Comparison of ENCODE assay signal across 20 cellular contexts in genomic region chr22:36204001-36204640, GRCh38. TPM values are rescaled to one million over a fixed set of nuclear protein-coding genes. Genes with fewer than 3 reads are reported as not detected.
A peak's percentile ranks its signal among the peaks of the same experiment; 100 is the strongest.
DNase-seq lines count a peak whose midpoint lies in the region; ATAC-seq and TF ChIP-seq lines count a peak whose summit lies in the region.
"Had no signal": no experiment of that assay in that cellular context is flagged by ENCODE, and none has a peak within 500 bp of the region (broad histone marks: within the 10 kb centered on the region; RNA-seq: fewer than 3 reads in every experiment).

No MANE protein-coding gene starts in this region.

- no peaks in the 10 kb centered on the region for H3K36me3 Mint-ChIP-seq in T-helper 17 cell (ENCODE audit: low read depth)
- no peaks in the 10 kb centered on the region for H3K36me3 Mint-ChIP-seq in brain
- no peaks in the 10 kb centered on the region for H3K36me3 Mint-ChIP-seq in neural progenitor cell

- H3K27me3 ChIP-seq in neural progenitor cell (no peaks in the 10 kb centered on the region), gastroesophageal sphincter (no peaks in the 10 kb centered on the region)
- H3K27me3 ChIP-seq: thyroid gland had no signal

- no peaks in the 10 kb centered on the region for H3K79me2 ChIP-seq in neural progenitor cell (ENCODE audit: low read depth)
- H3K79me2 ChIP-seq: parathyroid adenoma had no signal

- H3K4me1 ChIP-seq in neural progenitor cell: peaks cover 18% of the 10 kb centered on the region
- peaks cover 0 to 15% (median 0%) of the 10 kb centered on the region in 3 donors for H3K4me1 ChIP-seq in gastroesophageal sphincter

- no peak for TF ChIP-seq EP300 in gastroesophageal sphincter (IDR thresholded peaks at IDR 0.05)

- no peak overlapping the region for H3K4me2 ChIP-seq in neural progenitor cell

- H3K9me3 Mint-ChIP-seq in brain: peaks cover 0 to 3% (median 2%) of the 10 kb centered on the region in 5 experiments
- H3K9me3 Mint-ChIP-seq in neural progenitor cell: peaks cover 4% of the 10 kb centered on the region

- no peak overlapping the region for H3K4me3 ChIP-seq in neural progenitor cell
- no peak overlapping the region for H3K4me3 ChIP-seq in gastroesophageal sphincter
- H3K4me3 ChIP-seq: thyroid gland had no signal

- TF ChIP-seq POLR2A in gastroesophageal sphincter (IDR thresholded peaks at IDR 0.05): no peak

- ATAC-seq in T-helper 17 cell: no peak
- ATAC-seq in HG03196 (IDR thresholded peaks at IDR 0.05; ENCODE audit: unreplicated experiment): no peak
- ATAC-seq in gastroesophageal sphincter: no peak
- ATAC-seq: HCT116, left lobe of liver had no signal

- peak overlapping the region; percentile 42 for H2AFZ ChIP-seq in neural progenitor cell (replicated peaks)
- H2AFZ ChIP-seq: parathyroid adenoma had no signal

- H3K27ac Mint-ChIP-seq in T-helper 17 cell (peak overlapping the region; percentile 29), brain (peak overlapping the region in 3 of 5 experiments; percentile 4 to 98 (median 21)), neural progenitor cell (peak overlapping the region; percentile 7)

- whole genome bisulfite sequencing in gastroesophageal sphincter (ENCODE audit: low coverage in 1 of 2), 2 donors: 76 to 78% methylated on average over 4 to 7 of the region's 8 CpGs

- H3K36me3 ChIP-seq in neural progenitor cell (no peaks in the 10 kb centered on the region), gastroesophageal sphincter (no peaks in the 10 kb centered on the region)
- H3K36me3 ChIP-seq: thyroid gland had no signal

- H3K27ac ChIP-seq in neural progenitor cell: no peak overlapping the region
- no peak overlapping the region for H3K27ac ChIP-seq in gastroesophageal sphincter
- H3K27ac ChIP-seq: foreskin keratinocyte, parathyroid adenoma, thyroid gland had no signal

- no peaks in the 10 kb centered on the region for H3K9me3 ChIP-seq in T-helper 17 cell (ENCODE audit: control insufficient read depth, low read length, poor library complexity, severe bottlenecking)
- no peaks in the 10 kb centered on the region for H3K9me3 ChIP-seq in neural progenitor cell (ENCODE audit: low read depth)
- no peaks in the 10 kb centered on the region for H3K9me3 ChIP-seq in gastroesophageal sphincter
- H3K9me3 ChIP-seq: thyroid gland had no signal

- H3K4me3 Mint-ChIP-seq in T-helper 17 cell: no peak overlapping the region
- H3K4me3 Mint-ChIP-seq in brain: no peak overlapping the region
- H3K4me3 Mint-ChIP-seq in neural progenitor cell: no peak overlapping the region

- no peak for TF ChIP-seq CTCF in brain (conservative IDR thresholded peaks at IDR 0.05)
- no peak for TF ChIP-seq CTCF in neural progenitor cell (IDR thresholded peaks at IDR 0.05)
- TF ChIP-seq CTCF in gastroesophageal sphincter (IDR thresholded peaks at IDR 0.05): no peak

- H3F3A ChIP-seq in neural progenitor cell (ENCODE audit: low read depth): no peaks in the 10 kb centered on the region

- no peak overlapping the region for H3K9ac ChIP-seq in neural progenitor cell
- H3K9ac ChIP-seq: parathyroid adenoma had no signal

- H3K27me3 Mint-ChIP-seq in T-helper 17 cell: peaks cover 38% of the 10 kb centered on the region
- H3K27me3 Mint-ChIP-seq in brain: peaks cover 6% of the 10 kb centered on the region
- H3K27me3 Mint-ChIP-seq in neural progenitor cell (ENCODE audit: insufficient read depth, low read depth): peaks cover 4% of the 10 kb centered on the region

- DNase-seq in T-helper 17 cell: no peak
- DNase-seq in neural progenitor cell (ENCODE audit: low spot score): no peak
- DNase-seq: activated CD4-positive, CD25-positive, alpha-beta regulatory T cell; activated effector memory CD4-positive, alpha-beta T cell treated with anti-CD3 and anti-CD28 coated beads, Interleukin-2, amount 50 U/mL, for 16 hours; aorta; KG1; NCI-H1048; SHP77; stimulated activated CD4-positive, alpha-beta T cell treated with anti-CD3 and anti-CD28 coated beads, Interleukin-4, amount 100 ng/mL, for 4 hours; stimulated activated CD8-positive, alpha-beta memory T cell treated with anti-CD3 and anti-CD28 coated beads, Interleukin-4, amount 100 ng/mL, for 48 hours; T-helper 2 cell; thyroid gland had no signal

- H4K20me1 ChIP-seq in neural progenitor cell (ENCODE audit: low read depth): no peaks in the 10 kb centered on the region

- H3K4me1 Mint-ChIP-seq in T-helper 17 cell: peaks cover 7% of the 10 kb centered on the region
- H3K4me1 Mint-ChIP-seq in brain: peaks cover 54% of the 10 kb centered on the region
- H3K4me1 Mint-ChIP-seq in neural progenitor cell: peaks cover 49% of the 10 kb centered on the region

RNA-seq across cellular contexts. Expression of gene APOL4, which starts 2.5 kb away (rescaled TPM):
- total RNA-seq in T-helper 17 cell: under 1 TPM in 1 of 2 donors, not detected in 1; 0.22 TPM
- polyA plus RNA-seq in brain (ENCODE audit: insufficient read depth, low read depth, low replicate concordance): 6.1 TPM
- 0.56 and 0.82 TPM in 2 replicates for total RNA-seq in neural progenitor cell (ENCODE audit: low replicate concordance)
- total RNA-seq in gastroesophageal sphincter: 10 to 100 TPM in 1 of 4 donors, 1 to 10 TPM in 3; 1.1 to 18.8 (median 5.4) TPM
- total RNA-seq: chondrocyte, foreskin keratinocyte had no signal
- polyA plus RNA-seq: foreskin keratinocyte had no signal

RNA-seq across cellular contexts. Expression of gene APOL2, which starts 35.2 kb away (rescaled TPM):
- 10 to 100 TPM; 36.9 to 42.9 TPM for total RNA-seq in T-helper 17 cell
- 16.9 TPM for polyA plus RNA-seq in brain (ENCODE audit: insufficient read depth, low read depth, low replicate concordance)
- total RNA-seq in neural progenitor cell (ENCODE audit: low replicate concordance): 10.9 and 12.8 TPM in 2 replicates
- 10 to 100 TPM; 29.1 to 40.9 (median 35.0) TPM for total RNA-seq in gastroesophageal sphincter

RNA-seq across cellular contexts. Expression of gene APOL3, which starts 43.6 kb away (rescaled TPM):
- 100 to 1,000 TPM; 229 to 265 TPM for total RNA-seq in T-helper 17 cell
- polyA plus RNA-seq in brain (ENCODE audit: insufficient read depth, low read depth, low replicate concordance): 4.2 TPM
- not detected in 2 replicates for total RNA-seq in neural progenitor cell (ENCODE audit: low replicate concordance)
- total RNA-seq in gastroesophageal sphincter: 10 to 100 TPM; 35.5 to 80.5 (median 41.6) TPM

RNA-seq across cellular contexts. Expression of gene APOL1, which starts 48.8 kb away (rescaled TPM):
- total RNA-seq in T-helper 17 cell: 10 to 100 TPM; 12.5 to 15.0 TPM
- polyA plus RNA-seq in brain (ENCODE audit: insufficient read depth, low read depth, low replicate concordance): 5.0 TPM
- not detected in 2 replicates for total RNA-seq in neural progenitor cell (ENCODE audit: low replicate concordance)
- total RNA-seq in gastroesophageal sphincter: 10 to 100 TPM in 3 of 4 donors, 1 to 10 TPM in 1; 10.0 to 53.7 (median 26.0) TPM

Comparison
In these comparisons a context has a peak if more than half of its experiments do, and no peak if none do; other contexts are left out.
1. RNA of gene APOL3, which starts 43.6 kb away (total RNA-seq): 229 to 265 TPM in T-helper 17 cell and 35.5 to 80.5 TPM in gastroesophageal sphincter; not detected in neural progenitor cell; every median in the first group is over 10 times any median in the second.
2. Peak in every context shown above with its lines, with median percentiles within 50 percentile points of each other: H3K27ac Mint-ChIP-seq.